In genomic region chrX:153763989-153764755, GRCh38 we compare ENCODE assay signal across 7 cellular contexts. TPM values are rescaled to one million over a fixed set of nuclear protein-coding genes. Genes with fewer than 3 reads are reported as not detected.
DNase-seq lines count a peak whose midpoint lies in the region; FAIRE-seq and TF ChIP-seq lines count a peak whose summit lies in the region.

Gene PLXNB3 (plus strand): TSS chrX:153764249. CDS start chrX:153765536, 1,287 bp downstream.

- no peak for TF ChIP-seq POLR2A in GM12891 (IDR thresholded peaks at IDR 0.05; ENCODE audit: low read depth, low read length)

- H4K91ac ChIP-seq in neuronal stem cell (ENCODE audit: low read depth, low read length, poor library complexity), result no peak within 1 kb of the TSS

- no CpG with 5 or more reads among the region's 26 CpGs for WGBS in neuronal stem cell (ENCODE audit: extremely low coverage in 2 of 2, insufficient read length in 2 of 2, insufficient replicate concordance in 1 of 2), 2 donors

- H3K79me1 ChIP-seq in neuronal stem cell (ENCODE audit: low read depth, low read length), result no peaks in the 10 kb centered on the region

- peak; percentile 97 for FAIRE-seq in GM12891 (lab: Jason Lieb, UNC)

- peak within 1 kb of the TSS; percentile 80 for H3K23ac ChIP-seq in neuronal stem cell (ENCODE audit: low read depth, low read length, poor library complexity)

- no peak within 1 kb of the TSS for H3K9ac ChIP-seq in Karpas-422 (ENCODE audit: low read length)
- H3K9ac ChIP-seq in neuronal stem cell (ENCODE audit: low read depth, low read length, poor library complexity), result no peak within 1 kb of the TSS

- no peak within 1 kb of the TSS for H4K8ac ChIP-seq in neuronal stem cell (ENCODE audit: low read depth, low read length)

- H3K4ac ChIP-seq in neuronal stem cell (ENCODE audit: low read length), result no peak within 1 kb of the TSS

- H2AFZ ChIP-seq in Karpas-422 (ENCODE audit: low read length) (no peak within 1 kb of the TSS), neuronal stem cell (ENCODE audit: low read length) (no peak within 1 kb of the TSS)

- H3K27me3 ChIP-seq in Karpas-422 (ENCODE audit: low read length) (no peaks in the 10 kb centered on the region), neuronal stem cell (ENCODE audit: control insufficient read depth in 3 of 3, insufficient read depth in 3 of 3, low read depth in 1 of 3, low read length in 3 of 3) (no peaks in the 10 kb centered on the region)

- H2AK5ac ChIP-seq in neuronal stem cell (ENCODE audit: low read depth, low read length), result peak within 1 kb of the TSS; percentile 81

- no peak within 1 kb of the TSS for H2BK120ac ChIP-seq in neuronal stem cell (ENCODE audit: low read depth, low read length)

- H3K79me2 ChIP-seq in Karpas-422 (ENCODE audit: low read length), result no peaks in the 10 kb centered on the region

- H3K27ac ChIP-seq in Karpas-422 (ENCODE audit: low read length) (no peak within 1 kb of the TSS), neuronal stem cell (replicated peaks; ENCODE audit: low read length) (no peak within 1 kb of the TSS)

- H3K4me3 ChIP-seq in Karpas-422 (ENCODE audit: low read length), result no peak within 1 kb of the TSS
- H3K4me3 ChIP-seq in neuronal stem cell (ENCODE audit: low read length in 2 of 2), result no peak within 1 kb of the TSS

- H3K9me3 ChIP-seq in Karpas-422 (ENCODE audit: low read length), result no peaks in the 10 kb centered on the region
- H3K9me3 ChIP-seq in neuronal stem cell (replicated peaks in 1 of 2; ENCODE audit: control insufficient read depth in 2 of 2, insufficient read depth in 1 of 2, low read depth in 1 of 2, low read length in 2 of 2), result no peaks in the 10 kb centered on the region

- no peak within 1 kb of the TSS for H2BK15ac ChIP-seq in neuronal stem cell (ENCODE audit: low read length)

- H3K4me2 ChIP-seq in Karpas-422 (ENCODE audit: low read depth, low read length, poor library complexity, severe bottlenecking), result no peak within 1 kb of the TSS
- H3K4me2 ChIP-seq in neuronal stem cell (ENCODE audit: insufficient read depth, low read length, poor library complexity, severe bottlenecking), result no peak within 1 kb of the TSS

- peak; percentile 64 for DNase-seq in GM12891 (ENCODE audit: insufficient read length, low spot score)
- peak; percentile 87 for DNase-seq in Karpas-422
- peak; percentile 84 for DNase-seq in RPMI8226
- DNase-seq in activated effector memory CD4-positive, alpha-beta T cell treated with anti-CD3 and anti-CD28 coated beads, Interleukin-2, amount 50 U/mL, for 16 hours, result peak; percentile 90
- peak; percentile 41 for DNase-seq in fibroblast of the conjunctiva (ENCODE audit: low read depth)
- peak; percentile 47 for DNase-seq in neuronal stem cell (ENCODE audit: low spot score)
- peak; percentile 48 for DNase-seq in stromal cell of bone marrow (ENCODE audit: low read depth)

- no peaks in the 10 kb centered on the region for H3K4me1 ChIP-seq in Karpas-422 (ENCODE audit: low read length)
- peaks cover 9 to 17% of the 10 kb centered on the region in 2 donors for H3K4me1 ChIP-seq in neuronal stem cell (ENCODE audit: control insufficient read depth in 2 of 2, insufficient read depth in 1 of 2, low read depth in 1 of 2, low read length in 2 of 2)

- peak within 1 kb of the TSS; percentile 38 for H3K14ac ChIP-seq in neuronal stem cell (ENCODE audit: low read length)

- no peaks in the 10 kb centered on the region for H3K9me2 ChIP-seq in Karpas-422 (replicated peaks; ENCODE audit: insufficient read depth, low read length)

- 0 out of 2 replicates have a peak, but pooled peaks cover 4% of the 10 kb centered on the region for H4K20me1 ChIP-seq in Karpas-422 (ENCODE audit: insufficient read depth, low read depth, low read length)

- H3K18ac ChIP-seq in neuronal stem cell (ENCODE audit: low read length), result peak within 1 kb of the TSS; percentile 64

- H2BK5ac ChIP-seq in neuronal stem cell (ENCODE audit: low read length), result peak within 1 kb of the TSS; percentile 82

- H3K36me3 ChIP-seq in Karpas-422 (ENCODE audit: insufficient read depth, low read length), result no peaks in the 10 kb centered on the region
- no peaks in the 10 kb centered on the region for H3K36me3 ChIP-seq in neuronal stem cell (replicated peaks in 1 of 2; ENCODE audit: control insufficient read depth in 2 of 2, insufficient read depth in 2 of 2, low read length in 2 of 2)

- H2BK12ac ChIP-seq in neuronal stem cell (ENCODE audit: low read length), result peak within 1 kb of the TSS; percentile 90

TF ChIP-seq in GM12891, 5 proteins besides CTCF, POLR2A, EP300 and RAD21:
- TF ChIP-seq POU2F2 (IDR thresholded peaks at IDR 0.05; ENCODE audit: low read depth, low read length) (no peak), SPI1 (IDR thresholded peaks at IDR 0.05; ENCODE audit: low read depth, low read length) (no peak), TAF1 (IDR thresholded peaks at IDR 0.05; ENCODE audit: low read depth, low read length) (no peak), PAX5 (IDR thresholded peaks at IDR 0.05; ENCODE audit: insufficient read depth, low read length, severe bottlenecking) (no peak), POLR2AphosphoS5 (IDR thresholded peaks at IDR 0.05; ENCODE audit: low read depth, low read length) (no peak)

RNA-seq across cellular contexts. Expression of gene PLXNB3, which starts in this region (rescaled TPM):
- 0.03 TPM for polyA plus RNA-seq in GM12891 (2012; ENCODE audit: low read depth, missing spikeins)
- total RNA-seq in Karpas-422 (2014; rRNA removed; shearing (Covaris generic); ENCODE audit: low replicate concordance), result not detected in 2 replicates
- polyA plus RNA-seq in neuronal stem cell (2013, experiment 1 of 2), result 0.67 TPM
- polyA plus RNA-seq in neuronal stem cell (2013, experiment 2 of 2), result 0.64 TPM

Comparison
In these comparisons a context has a peak if more than half of its experiments do, and no peak if none do; other contexts are left out.
1. Peak in DNase-seq in Karpas-422; RNA of the gene not detected or under 1 TPM.